In genomic region chr7:45874408-45875131, GRCh38 we compare ENCODE assay signal across 17 cellular contexts. TPM values are rescaled to one million over a fixed set of nuclear protein-coding genes. Genes with fewer than 3 reads are reported as not detected.
A peak's percentile ranks its signal among the peaks of the same experiment; 100 is the strongest.
DNase-seq lines count a peak whose midpoint lies in the region; ATAC-seq lines count a peak whose summit lies in the region.
"Had no signal": no experiment of that assay in that cellular context is flagged by ENCODE, and none has a peak within 500 bp of the region (broad histone marks: within the 10 kb centered on the region; RNA-seq: fewer than 3 reads in every experiment).

No MANE protein-coding gene starts in this region.

- DNase-seq in GM04504 (ENCODE audit: low read depth): peak; percentile 45
- peak; percentile 61 for DNase-seq in RKO (ENCODE audit: low spot score)
- no peak for DNase-seq in epithelial cell of prostate (ENCODE audit: low read depth, low spot score)
- DNase-seq in renal cortical epithelial cell (ENCODE audit: low read depth): peak; percentile 61
- DNase-seq in NCI-H2107 treated with DMSO at 0.1 percent for 48 hours (lab: John Stamatoyannopoulos, UW; ENCODE audit: unreplicated experiment): no peak
- DNase-seq in activated naive CD4-positive, alpha-beta T cell treated with anti-CD3 and anti-CD28 coated beads, Interleukin-2, amount 50 U/mL, for 72 hours (ENCODE audit: low spot score in 2 of 2): no peak
- DNase-seq: activated T-cell treated with anti-CD3 and anti-CD28 coated beads, Interleukin-2, amount 50 U/mL, for 24 hours; aorta; DMS153; NCI-H1092; NCI-H748 treated with DMSO at 0.1 percent for 48 hours; testis had no signal

- peaks cover 6 to 10% of the 10 kb centered on the region in 2 donors for H3K9me3 Mint-ChIP-seq in activated naive CD4-positive, alpha-beta T cell treated with anti-CD3 and anti-CD28 coated beads, Interleukin-2, amount 50 U/mL, for 72 hours

- H3K27ac ChIP-seq in epithelial cell of prostate: peak overlapping the region; percentile 12
- H3K27ac ChIP-seq: SK-N-MC, testis had no signal

- no peak overlapping the region for H3K27ac Mint-ChIP-seq in activated naive CD4-positive, alpha-beta T cell treated with anti-CD3 and anti-CD28 coated beads, Interleukin-2, amount 50 U/mL, for 72 hours
- H3K27ac Mint-ChIP-seq: activated T-cell treated with anti-CD3 and anti-CD28 coated beads, Interleukin-2, amount 50 U/mL, for 24 hours had no signal

- peaks cover 4% of the 10 kb centered on the region in 2 donors for H3K36me3 Mint-ChIP-seq in activated naive CD4-positive, alpha-beta T cell treated with anti-CD3 and anti-CD28 coated beads, Interleukin-2, amount 50 U/mL, for 72 hours

- ATAC-seq in activated naive CD4-positive, alpha-beta T cell treated with anti-CD3 and anti-CD28 coated beads, Interleukin-2, amount 50 U/mL, for 72 hours: no peak
- ATAC-seq in HG02885 (IDR thresholded peaks at IDR 0.05; ENCODE audit: poor library complexity, unreplicated experiment) (no peak), HG03565 (IDR thresholded peaks at IDR 0.05; ENCODE audit: unreplicated experiment) (no peak)
- ATAC-seq: sciatic nerve had no signal

RNA-seq across cellular contexts. Expression of gene CCDC201, which starts 1.7 kb away (rescaled TPM):
- not detected in 2 replicates for total RNA-seq in renal cortical epithelial cell
- not detected for total RNA-seq in activated naive CD4-positive, alpha-beta T cell treated with anti-CD3 and anti-CD28 coated beads, Interleukin-2, amount 50 U/mL, for 72 hours
- total RNA-seq: aorta, myocyte, sciatic nerve had no signal

RNA-seq across cellular contexts. Expression of gene IGFBP1, which starts 13.7 kb away (rescaled TPM):
- total RNA-seq in renal cortical epithelial cell: 0.15 and 0.17 TPM in 2 replicates
- not detected for total RNA-seq in activated naive CD4-positive, alpha-beta T cell treated with anti-CD3 and anti-CD28 coated beads, Interleukin-2, amount 50 U/mL, for 72 hours
- total RNA-seq: aorta, myocyte, sciatic nerve had no signal

RNA-seq across cellular contexts. Expression of gene IGFBP3, which starts 46.5 kb away (rescaled TPM):
- 296 and 646 TPM in 2 replicates for total RNA-seq in renal cortical epithelial cell
- total RNA-seq in activated naive CD4-positive, alpha-beta T cell treated with anti-CD3 and anti-CD28 coated beads, Interleukin-2, amount 50 U/mL, for 72 hours: under 1 TPM in 1 of 2 donors, not detected in 1; 0.31 TPM

Comparison
In these comparisons a context has a peak if more than half of its experiments do, and no peak if none do; other contexts are left out.
1. DNase-seq: peak in GM04504 (single experiment), RKO (single experiment) and renal cortical epithelial cell (single experiment); none in epithelial cell of prostate (single experiment), NCI-H2107 treated with DMSO at 0.1 percent for 48 hours (single experiment) and activated naive CD4-positive, alpha-beta T cell treated with anti-CD3 and anti-CD28 coated beads, Interleukin-2, amount 50 U/mL, for 72 hours (0 of 2).
2. RNA of gene IGFBP3, which starts 46.5 kb away (total RNA-seq): 296 to 646 TPM in renal cortical epithelial cell; 0.31 TPM in activated naive CD4-positive, alpha-beta T cell treated with anti-CD3 and anti-CD28 coated beads, Interleukin-2, amount 50 U/mL, for 72 hours; every median in the first group is over 100 times any median in the second.